25 cellular contexts compared by ENCODE assay signal in the genomic region with DNA sequence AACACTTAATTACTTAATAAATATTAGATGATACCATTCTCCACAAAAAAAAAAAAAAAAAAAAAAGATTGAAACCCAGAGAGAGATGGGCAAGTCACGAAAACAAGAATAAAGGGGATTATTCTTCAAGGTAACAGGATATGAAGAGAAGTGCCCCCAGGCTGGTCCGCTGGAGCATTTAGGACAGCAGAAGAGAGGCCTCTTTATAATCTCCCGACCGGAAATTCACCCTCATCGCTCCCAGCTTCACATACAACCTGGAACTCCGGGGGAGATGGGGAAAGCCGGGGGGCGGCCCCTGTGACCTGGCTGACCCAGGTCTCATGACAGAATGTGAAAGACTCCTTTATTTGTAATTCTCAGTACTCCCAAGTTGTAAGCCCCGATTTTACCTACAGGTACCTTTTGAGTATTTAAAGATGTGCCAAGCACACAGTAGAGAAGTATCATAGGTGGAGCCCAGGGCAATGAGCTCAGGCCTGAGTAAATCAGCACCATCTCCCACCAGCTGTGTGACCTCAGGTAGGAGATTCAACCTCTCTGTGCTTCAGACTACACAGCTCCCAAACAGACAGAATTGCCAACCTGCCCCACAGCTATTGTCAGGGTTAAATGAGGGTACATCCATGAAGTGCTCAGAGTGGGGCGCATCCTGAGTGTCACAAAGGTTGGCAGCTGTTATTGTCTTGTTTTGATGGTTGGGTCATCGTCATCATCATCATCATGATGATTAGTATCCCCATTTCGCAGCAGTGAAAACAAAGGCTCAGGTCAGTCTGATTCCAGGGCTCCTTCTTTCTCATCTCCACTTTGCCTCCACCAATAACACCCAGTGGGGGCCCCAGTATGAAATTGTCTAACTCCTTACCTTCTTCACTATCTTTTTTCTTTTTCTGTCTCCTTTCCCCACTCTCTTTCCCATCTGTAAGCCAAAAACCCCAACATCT.
DNase-seq lines count a peak whose midpoint lies in the region; ATAC-seq, FAIRE-seq and TF ChIP-seq lines count a peak whose summit lies in the region.
"Had no signal": no experiment of that assay in that cellular context is flagged by ENCODE, and none has a peak within 500 bp of the region (broad histone marks: within the 10 kb centered on the region; RNA-seq: fewer than 3 reads in every experiment).

No MANE protein-coding gene starts in this region.

- H2AFZ ChIP-seq in HepG2 (ENCODE audit: low read length) = no peak overlapping the region
- H2AFZ ChIP-seq in neural progenitor cell (replicated peaks) = no peak overlapping the region
- H2AFZ ChIP-seq: PC-9 had no signal

- H3K9ac ChIP-seq in BLaER1 treated with 17β-estradiol and CSF1 and Interleukin-3, amounts not matched to agents 10 nM and 100 nM = peak overlapping the region in 3 of 11 experiments; percentile 1 to 37 (median 2); a peak in 5 of 22 replicates
- H3K9ac ChIP-seq in HepG2 (ENCODE audit: insufficient read depth, low read depth, low read length) (peak overlapping the region; percentile 13; the same call in 1 of the 2 replicates), neural progenitor cell (no peak overlapping the region)

- H3K4me2 ChIP-seq in BLaER1 treated with 17β-estradiol and CSF1 and Interleukin-3, amounts not matched to agents 10 nM and 100 nM = peak overlapping the region; percentile 69 to 93 (median 84); a peak in 21 of 22 replicates
- H3K4me2 ChIP-seq in HepG2 (ENCODE audit: low read depth, low read length) (peak overlapping the region; percentile 41), neural progenitor cell (no peak overlapping the region)
- H3K4me2 ChIP-seq: PC-9 had no signal

- BruUV-seq in HepG2 (replicated peaks; lab: Mats Ljungman, UMichigan) = no TSS peak

- H3K9me3 Mint-ChIP-seq in neural progenitor cell (peaks cover 3% of the 10 kb centered on the region), osteocyte (ENCODE audit: unreplicated experiment) (no peaks in the 10 kb centered on the region)
- H3K9me3 Mint-ChIP-seq: effector memory CD8-positive, alpha-beta T cell; T-cell had no signal

- TF ChIP-seq RAD21 in HepG2 (CRISPR knock-in tag; IDR thresholded peaks at IDR 0.05) = no peak

- DNase-seq in Peyer's patch (no peak), HepG2 (ENCODE audit: low spot score) (no peak), neural progenitor cell (ENCODE audit: low spot score) (no peak), osteocyte (ENCODE audit: extremely low spot score, unreplicated experiment) (no peak), GM03348 (ENCODE audit: low spot score) (no peak)
- DNase-seq: activated CD4-positive, alpha-beta T cell treated with anti-CD3 and anti-CD28 coated beads for 1 hour; activated CD8-positive, alpha-beta T cell treated with anti-CD3 and anti-CD28 coated beads, Interleukin-2, amount 10 ng/mL, durations not matched to agents 7 days and 5 days; activated gamma-delta T cell treated with Interleukin-2 at 50 U/mL for 16 hours; activated T-cell treated with anti-CD3 and anti-CD28 coated beads for 4 hours; amniotic stem cell; C1 segment of cervical spinal cord; effector memory CD8-positive, alpha-beta T cell; foreskin keratinocyte; H7; NCI-H1930; SIG-M5; stimulated activated CD4-positive, alpha-beta T cell treated with anti-CD3 and anti-CD28 coated beads, Interleukin-1b, Interleukin-23, amount 100 ng/mL, for 48 hours; T-cell had no signal

- TF ChIP-seq POLR2A in Peyer's patch (IDR thresholded peaks at IDR 0.05) (no peak), HepG2 (IDR thresholded peaks at IDR 0.05; ENCODE audit: insufficient read depth in 1 of 2, low read depth in 2 of 2, low read length in 2 of 2) (no peak)

- H3K36me3 ChIP-seq in BLaER1 treated with 17β-estradiol and CSF1 and Interleukin-3, amounts not matched to agents 10 nM and 100 nM = no peaks in the 10 kb centered on the region
- H3K36me3 ChIP-seq in Peyer's patch (no peaks in the 10 kb centered on the region), HepG2 (replicated peaks in 1 of 2; ENCODE audit: control insufficient read depth in 1 of 2, insufficient read depth in 2 of 2, low read length in 2 of 2) (no peaks in the 10 kb centered on the region), neural progenitor cell (no peaks in the 10 kb centered on the region)

- TF ChIP-seq EP300 in HepG2 (IDR thresholded peaks at IDR 0.05; ENCODE audit: low read depth in 2 of 2, low read length in 2 of 2) (no peak), HepG2 (CRISPR knock-in tag; IDR thresholded peaks at IDR 0.05; ENCODE audit: borderline replicate concordance) (no peak)

- peak; percentile 21; the same call in 2 of the 3 replicates for ATAC-seq in HepG2
- no peak for ATAC-seq in HG02885 (IDR thresholded peaks at IDR 0.05; ENCODE audit: poor library complexity, unreplicated experiment)
- ATAC-seq in HG03025 (IDR thresholded peaks at IDR 0.05; ENCODE audit: low FRiP score, unreplicated experiment) = no peak
- ATAC-seq: activated CD8-positive, alpha-beta T cell treated with anti-CD3 and anti-CD28 coated beads, Interleukin-2, amount 10 ng/mL, durations not matched to agents 7 days and 5 days; effector memory CD8-positive, alpha-beta T cell; foreskin keratinocyte; T-cell had no signal

- no peaks in the 10 kb centered on the region for H3K79me2 ChIP-seq in HepG2 (ENCODE audit: insufficient read depth, low read length)
- no peaks in the 10 kb centered on the region for H3K79me2 ChIP-seq in neural progenitor cell (ENCODE audit: low read depth)

- peaks cover 20 to 31% (median 25%) of the 10 kb centered on the region in 11 experiments; a peak in 21 of 22 replicates for H3K27me3 ChIP-seq in BLaER1 treated with 17β-estradiol and CSF1 and Interleukin-3, amounts not matched to agents 10 nM and 100 nM
- H3K27me3 ChIP-seq in Peyer's patch (no peaks in the 10 kb centered on the region), HepG2 (ENCODE audit: control insufficient read depth in 1 of 2, insufficient read depth in 2 of 2, low read length in 2 of 2) (no peaks in the 10 kb centered on the region), neural progenitor cell (no peaks in the 10 kb centered on the region)
- H3K27me3 ChIP-seq: foreskin keratinocyte had no signal

- H3K4me3 Mint-ChIP-seq in neural progenitor cell = peak overlapping the region; percentile 46
- H3K4me3 Mint-ChIP-seq in osteocyte (ENCODE audit: unreplicated experiment) = no peak overlapping the region
- H3K4me3 Mint-ChIP-seq: activated CD8-positive, alpha-beta T cell treated with anti-CD3 and anti-CD28 coated beads, Interleukin-2, amount 10 ng/mL, durations not matched to agents 7 days and 5 days; effector memory CD8-positive, alpha-beta T cell; T-cell had no signal

- no peaks in the 10 kb centered on the region for H3F3A ChIP-seq in neural progenitor cell (ENCODE audit: low read depth)

- peaks cover 2% of the 10 kb centered on the region for H3K27me3 Mint-ChIP-seq in neural progenitor cell (ENCODE audit: insufficient read depth, low read depth)
- H3K27me3 Mint-ChIP-seq in osteocyte (ENCODE audit: unreplicated experiment) = peaks cover 8% of the 10 kb centered on the region

- peaks cover 0 to 5% (median 0%) of the 10 kb centered on the region in 11 experiments; a peak in 1 of 22 replicates for H3K9me3 ChIP-seq in BLaER1 treated with 17β-estradiol and CSF1 and Interleukin-3, amounts not matched to agents 10 nM and 100 nM (replicated peaks in 1 of 11)
- no peaks in the 10 kb centered on the region for H3K9me3 ChIP-seq in Peyer's patch
- H3K9me3 ChIP-seq in HepG2 (ENCODE audit: low read length) = no peaks in the 10 kb centered on the region
- H3K9me3 ChIP-seq in neural progenitor cell (ENCODE audit: low read depth) = no peaks in the 10 kb centered on the region

- no peaks in the 10 kb centered on the region for H4K20me1 ChIP-seq in BLaER1 treated with 17β-estradiol and CSF1 and Interleukin-3, amounts not matched to agents 10 nM and 100 nM
- H4K20me1 ChIP-seq in HepG2 (ENCODE audit: insufficient read depth, low read length) (no peaks in the 10 kb centered on the region), neural progenitor cell (ENCODE audit: low read depth) (no peaks in the 10 kb centered on the region)

- CTCF ChIA-PET in HepG2 (lab: Yijun Ruan, JAX; ENCODE audit: low intra/inter-chr PET ratio, low total read pairs) = no interaction called here

- H3K4me1 Mint-ChIP-seq in neural progenitor cell (peaks cover 35% of the 10 kb centered on the region), osteocyte (ENCODE audit: unreplicated experiment) (peaks cover 31% of the 10 kb centered on the region)

- no peak for FAIRE-seq in HepG2 (lab: Jason Lieb, UNC)
- FAIRE-seq: colon, small intestine, TTC549 had no signal

- H3K27ac ChIP-seq in BLaER1 treated with 17β-estradiol and CSF1 and Interleukin-3, amounts not matched to agents 10 nM and 100 nM = peak overlapping the region in 1 of 11 experiments; percentile 5; a peak in 2 of 22 replicates
- H3K27ac ChIP-seq in Peyer's patch (peak overlapping the region in 3 of 4 donors; percentile 77 to 80 (median 79)), HepG2 (ENCODE audit: extremely low read length, insufficient read depth, low read length) (peak overlapping the region; percentile 72), neural progenitor cell (no peak overlapping the region)
- H3K27ac ChIP-seq: foreskin keratinocyte, PC-9 had no signal

- peaks cover 11 to 25% (median 22%) of the 10 kb centered on the region in 10 experiments for H3K4me1 ChIP-seq in BLaER1 treated with 17β-estradiol and CSF1 and Interleukin-3, amounts not matched to agents 10 nM and 100 nM
- H3K4me1 ChIP-seq in Peyer's patch (peaks cover 0 to 2% (median 0%) of the 10 kb centered on the region in 4 donors), HepG2 (ENCODE audit: insufficient read depth, low read length) (peaks cover 86% of the 10 kb centered on the region), neural progenitor cell (no peaks in the 10 kb centered on the region)

- in situ Hi-C loops in HepG2 (cut with HindIII; ENCODE audit: extremely low pct_ligation_motif_present, low pct_unique_long_range_greater_than_20kb) = no loop called here

- H3K36me3 Mint-ChIP-seq in neural progenitor cell (no peaks in the 10 kb centered on the region), osteocyte (ENCODE audit: unreplicated experiment) (no peaks in the 10 kb centered on the region)
- H3K36me3 Mint-ChIP-seq: T-cell had no signal

- TF ChIP-seq CTCF in Peyer's patch (IDR thresholded peaks at IDR 0.05) (no peak), HepG2 (CRISPR knock-in tag; IDR thresholded peaks at IDR 0.05) (no peak), neural progenitor cell (IDR thresholded peaks at IDR 0.05) (no peak), osteocyte (IDR thresholded peaks at IDR 0.05) (no peak)

- peak overlapping the region in 1 of 10 experiments; percentile 38; a peak in 1 of 20 replicates for H3K4me3 ChIP-seq in BLaER1 treated with 17β-estradiol and CSF1 and Interleukin-3, amounts not matched to agents 10 nM and 100 nM
- no peak overlapping the region for H3K4me3 ChIP-seq in Peyer's patch
- H3K4me3 ChIP-seq in HepG2 (replicated peaks in 1 of 3; ENCODE audit: insufficient read depth in 1 of 3, low read depth in 2 of 3, low read length in 3 of 3) = no peak overlapping the region
- H3K4me3 ChIP-seq in neural progenitor cell = no peak overlapping the region
- H3K4me3 ChIP-seq: PC-9 had no signal

- intact Hi-C loops in HepG2 (cut with micrococcal nuclease; ENCODE audit: unreplicated experiment) = loop anchor here (5.0 to 10.0 kb wide), 6 partner anchors 50 to 448 kb away; a partner anchor contains a TSS

- POLR2A ChIA-PET in HepG2 (lab: Yijun Ruan, JAX) = interaction anchor here (0.7 to 1.3 kb wide), 5 partner anchors 14 to 203 kb away, joined by 3 to 7 read pairs (median 4); no protein-coding TSS in a partner anchor

- H3K27ac Mint-ChIP-seq in neural progenitor cell (no peak overlapping the region), osteocyte (ENCODE audit: unreplicated experiment) (no peak overlapping the region)
- H3K27ac Mint-ChIP-seq: activated CD8-positive, alpha-beta T cell treated with anti-CD3 and anti-CD28 coated beads, Interleukin-2, amount 10 ng/mL, durations not matched to agents 7 days and 5 days; effector memory CD8-positive, alpha-beta T cell; T-cell had no signal

- 69% methylated on average over 9 of the region's 12 CpGs for WGBS in HepG2 (ENCODE audit: low lambda C conversion rate)
